Comparison of ENCODE assay signal across 9 cellular contexts in genomic region chr2:72142743-72143440, GRCh38. TPM values are rescaled to one million over a fixed set of nuclear protein-coding genes. Genes with fewer than 3 reads are reported as not detected.
DNase-seq lines count a peak whose midpoint lies in the region; ATAC-seq and TF ChIP-seq lines count a peak whose summit lies in the region.
"Had no signal": no experiment of that assay in that cellular context is flagged by ENCODE, and none has a peak within 500 bp of the region (broad histone marks: within the 10 kb centered on the region; RNA-seq: fewer than 3 reads in every experiment).

No MANE protein-coding gene starts in this region.

- peak in 1 of 2 donors; percentile 34 for TF ChIP-seq POLR2A in gastrocnemius medialis (IDR thresholded peaks at IDR 0.05)

- H3K4me3 ChIP-seq in astrocyte of the cerebellum (ENCODE audit: low read depth, low read length) (peak overlapping the region; percentile 10), gastrocnemius medialis (peak overlapping the region; percentile 42 to 75 (median 64))

- ATAC-seq in gastrocnemius medialis (peak; percentile 44 to 70), HG02763 (IDR thresholded peaks at IDR 0.05; ENCODE audit: unreplicated experiment) (no peak)

- H3K27me3 ChIP-seq in gastrocnemius medialis: peaks cover 28 to 30% (median 29%) of the 10 kb centered on the region in 3 donors

- no peaks in the 10 kb centered on the region for H3K9me3 ChIP-seq in gastrocnemius medialis

- H3K27ac ChIP-seq in gastrocnemius medialis: peak overlapping the region; percentile 25 to 66 (median 50)

- DNase-seq in GM03348 (ENCODE audit: low spot score) (peak; percentile 63), astrocyte of the cerebellum (ENCODE audit: low read depth) (no peak), iPS-NIHi7 (ENCODE audit: extremely low spot score) (peak; percentile 59), gastrocnemius medialis (peak; percentile 63 to 66), SW 1271 (lab: John Stamatoyannopoulos, UW) (no peak), hepatic stellate cell (ENCODE audit: low spot score) (no peak)
- DNase-seq in stimulated activated CD4-positive, alpha-beta T cell treated with anti-CD3 and anti-CD28 coated beads, Interleukin-1b, Interleukin-23, amount 100 ng/mL, for 48 hours: no peak
- DNase-seq: stimulated activated naive CD4-positive, alpha-beta T cell treated with Interleukin-2 at 50 U/mL for 16 hours had no signal

- in situ Hi-C loops in astrocyte of the cerebellum (cut with HindIII; ENCODE audit: low sequenced_read_pairs) (loop anchor here (25.0 kb wide), 1 partner anchor 331 kb away; no protein-coding TSS in a partner anchor), gastrocnemius medialis (cut with MboI; ENCODE audit: low sequenced_read_pairs in 4 of 4) (no loop called here)

- no peaks in the 10 kb centered on the region for H3K36me3 ChIP-seq in gastrocnemius medialis

- intact Hi-C loops in gastrocnemius medialis (cut with DNase I; ENCODE audit: low total_unique reads): loop anchor here (10.0 kb wide), 1 partner anchor 688 kb away; the partner anchor contains the start of gene DYSF

- peaks cover 40 to 65% of the 10 kb centered on the region in 2 donors for H3K4me1 ChIP-seq in gastrocnemius medialis

- no peak for TF ChIP-seq CTCF in astrocyte of the cerebellum (IDR thresholded peaks at IDR 0.05; ENCODE audit: low read depth, low read length, missing control alignments)
- TF ChIP-seq CTCF in gastrocnemius medialis (IDR thresholded peaks at IDR 0.05 in 4 of 5, conservative IDR thresholded peaks at IDR 0.05 in 1 of 5): no peak

RNA-seq across cellular contexts. Expression of gene CYP26B1, which starts 4.8 kb away (rescaled TPM):
- total RNA-seq in gastrocnemius medialis: 1 to 10 TPM; 1.8 to 4.8 (median 2.3) TPM

Comparison
In these comparisons a context has a peak if more than half of its experiments do, and no peak if none do; other contexts are left out.
1. DNase-seq: peak in GM03348 (single experiment), iPS-NIHi7 (single experiment) and gastrocnemius medialis (2 of 2); none in astrocyte of the cerebellum (single experiment), SW 1271 (0 of 2), stimulated activated CD4-positive, alpha-beta T cell treated with anti-CD3 and anti-CD28 coated beads, Interleukin-1b, Interleukin-23, amount 100 ng/mL, for 48 hours (single experiment) and hepatic stellate cell (single experiment).